ENCODE assay signal across 8 cellular contexts in the genomic region with DNA sequence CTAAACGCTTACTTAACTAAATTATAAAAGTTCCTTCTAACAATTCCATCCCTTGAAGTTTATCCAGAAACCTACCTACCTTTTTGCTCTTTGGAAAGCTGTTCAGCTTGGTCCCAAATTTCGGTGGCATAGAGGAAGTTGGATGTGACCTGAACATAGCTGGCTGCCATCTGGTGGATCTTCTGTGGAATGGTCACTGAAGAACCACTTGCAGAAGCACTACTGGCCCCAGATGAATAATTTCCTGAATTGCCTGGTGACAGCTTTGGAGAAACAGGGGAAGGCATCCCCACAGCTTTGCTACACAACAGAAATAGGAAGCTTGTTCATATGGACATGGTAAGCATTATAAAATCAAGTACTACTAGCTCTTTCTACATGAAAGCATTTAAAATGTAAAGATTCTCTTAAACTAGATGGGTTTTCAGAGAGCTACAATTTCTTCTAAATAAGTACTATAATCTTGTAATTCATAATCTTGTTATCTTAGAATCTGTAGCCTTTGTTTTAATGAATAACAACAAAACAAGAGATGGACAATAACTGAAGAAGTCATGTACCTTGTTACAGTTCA. TPM values are rescaled to one million over a fixed set of nuclear protein-coding genes. Genes with fewer than 3 reads are reported as not detected.
DNase-seq lines count a peak whose midpoint lies in the region; ATAC-seq and TF ChIP-seq lines count a peak whose summit lies in the region.

No MANE protein-coding gene starts in this region.

- no peak overlapping the region for H3K27ac ChIP-seq in ascending aorta
- no peak overlapping the region for H3K27ac ChIP-seq in hepatocyte

- peak; percentile 37 to 54 (median 43) for TF ChIP-seq CTCF in ascending aorta (IDR thresholded peaks at IDR 0.05)
- TF ChIP-seq CTCF in hepatocyte (IDR thresholded peaks at IDR 0.05; ENCODE audit: poor library complexity): peak; percentile 69

- no peak overlapping the region for H3K4me3 ChIP-seq in ascending aorta
- H3K4me3 ChIP-seq in hepatocyte: no peak overlapping the region

- 38% methylated on average over 2 of the region's 2 CpGs for WGBS in hepatocyte (ENCODE audit: low lambda C conversion rate, missing lambda C conversion rate)

- no peaks in the 10 kb centered on the region for H3K9me2 ChIP-seq in hepatocyte (replicated peaks; ENCODE audit: insufficient read depth)

- intact Hi-C loops in ascending aorta (cut with DNase I): loop anchor here (5.0 kb wide), 1 partner anchor 51 kb away; the partner anchor contains the start of gene SHROOM1
- intact Hi-C loops in sciatic nerve (cut with DNase I): no loop called here

- H3K4me2 ChIP-seq in hepatocyte: no peak overlapping the region

- H3K9me3 ChIP-seq in ascending aorta: no peaks in the 10 kb centered on the region
- no peaks in the 10 kb centered on the region for H3K9me3 ChIP-seq in hepatocyte (ENCODE audit: low read depth)

- H2AFZ ChIP-seq in hepatocyte: no peak overlapping the region

- DNase-seq in NCI-H1417 (lab: John Stamatoyannopoulos, UW) (peak in 2 of 3 experiments; percentile 20 to 57), NCI-H1417 treated with DMSO at 0.1 percent for 48 hours (lab: John Stamatoyannopoulos, UW) (no peak), NOMO-1 treated with DMSO at 0.1 percent for 48 hours (lab: John Stamatoyannopoulos, UW; ENCODE audit: unreplicated experiment) (peak; percentile 74), ascending aorta (ENCODE audit: low spot score in 2 of 2) (no peak), hepatocyte (ENCODE audit: low spot score) (peak; percentile 79), sciatic nerve (ENCODE audit: low spot score) (no peak), NCI-H1436 treated with DMSO at 0.1 percent for 48 hours (lab: John Stamatoyannopoulos, UW) (no peak)

- no peaks in the 10 kb centered on the region for H3K4me1 ChIP-seq in ascending aorta
- no peaks in the 10 kb centered on the region for H3K4me1 ChIP-seq in hepatocyte (ENCODE audit: insufficient read depth)

- ATAC-seq in HG03135 (IDR thresholded peaks at IDR 0.05; ENCODE audit: unreplicated experiment) (peak; percentile 67), sciatic nerve (peak; percentile 84)

- peaks cover 75 to 82% of the 10 kb centered on the region in 2 donors for H3K36me3 ChIP-seq in ascending aorta
- H3K36me3 ChIP-seq in hepatocyte (replicated peaks; ENCODE audit: insufficient read depth, low read depth): peaks cover 4% of the 10 kb centered on the region

- peaks cover 3% of the 10 kb centered on the region for H4K20me1 ChIP-seq in hepatocyte (ENCODE audit: insufficient read depth, poor library complexity, severe bottlenecking)

- peaks cover 4% of the 10 kb centered on the region for H3K79me2 ChIP-seq in hepatocyte

- H3K27me3 ChIP-seq in ascending aorta: no peaks in the 10 kb centered on the region
- no peaks in the 10 kb centered on the region for H3K27me3 ChIP-seq in hepatocyte

RNA-seq across cellular contexts. Expression of gene LEAP2, which starts 9.9 kb away (rescaled TPM):
- total RNA-seq in ascending aorta (0.21 TPM), hepatocyte (19.2 and 22.6 TPM in 2 replicates), sciatic nerve (2.9 TPM)
- polyA plus RNA-seq in hepatocyte: 30.5 and 36.3 TPM in 2 replicates

RNA-seq across cellular contexts. Expression of gene UQCRQ, which starts 16.9 kb away (rescaled TPM):
- total RNA-seq in ascending aorta: 53.6 TPM
- total RNA-seq in hepatocyte: 146 and 174 TPM in 2 replicates
- polyA plus RNA-seq in hepatocyte: 1,138 and 1,156 TPM in 2 replicates
- total RNA-seq in sciatic nerve: 187 TPM

RNA-seq across cellular contexts. Expression of gene GDF9, which starts 17.1 kb away (rescaled TPM):
- total RNA-seq in ascending aorta (not detected), hepatocyte (0.76 and 1.7 TPM in 2 replicates), sciatic nerve (0.40 TPM)
- polyA plus RNA-seq in hepatocyte: 2.2 and 4.1 TPM in 2 replicates

RNA-seq across cellular contexts. Expression of gene SHROOM1, which starts 52.9 kb away (rescaled TPM):
- total RNA-seq in ascending aorta (49.4 TPM), hepatocyte (8.5 and 10.0 TPM in 2 replicates), sciatic nerve (33.3 TPM)
- 17.8 and 19.2 TPM in 2 replicates for polyA plus RNA-seq in hepatocyte

Comparison
In these comparisons a context has a peak if more than half of its experiments do, and no peak if none do; other contexts are left out.
1. DNase-seq: peak in NCI-H1417 (2 of 3), NOMO-1 treated with DMSO at 0.1 percent for 48 hours (single experiment) and hepatocyte (single experiment); none in NCI-H1417 treated with DMSO at 0.1 percent for 48 hours (single experiment), ascending aorta (0 of 2), sciatic nerve (single experiment) and NCI-H1436 treated with DMSO at 0.1 percent for 48 hours (single experiment).